Comparison of ENCODE assay signal across 22 cellular contexts in the genomic region with DNA sequence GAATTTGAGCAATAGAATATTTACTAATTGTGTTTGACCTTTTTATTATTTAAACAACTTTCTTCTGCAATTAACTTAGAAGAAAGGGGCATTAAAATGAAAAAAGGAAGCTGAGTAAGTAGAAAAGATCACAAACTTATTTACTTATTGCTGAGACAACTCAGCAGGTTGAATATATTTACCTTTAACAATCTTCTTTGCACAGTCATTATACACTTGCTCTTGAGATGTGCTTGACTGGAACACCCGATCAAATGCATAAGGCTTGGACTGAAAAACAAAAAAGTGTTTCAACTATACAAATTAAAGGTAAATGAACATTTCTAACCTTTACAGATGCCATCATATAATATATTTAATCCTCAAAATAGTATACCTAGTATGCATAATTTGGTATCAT.
"Had no signal": no experiment of that assay in that cellular context is flagged by ENCODE, and none has a peak within 500 bp of the region (broad histone marks: within the 10 kb centered on the region; RNA-seq: fewer than 3 reads in every experiment).

No MANE protein-coding gene starts in this region.

- H3K27me3 Mint-ChIP-seq: activated B cell treated with CpG ODN at 0.5 μM for 24 hours; activated CD4-positive, alpha-beta T cell treated with anti-CD3 and anti-CD28 coated beads for 36 hours; activated naive CD8-positive, alpha-beta T cell treated with anti-CD3 and anti-CD28 coated beads for 36 hours; activated T-cell treated with anti-CD3 and anti-CD28 coated beads, Interleukin-2, amount 50 U/mL, for 24 hours; naive B cell had no signal

- H3K27ac ChIP-seq: breast epithelium, coronary artery, epithelial cell of prostate, lower lobe of right lung, spleen, testis had no signal

- H3K9me3 ChIP-seq: breast epithelium, lower lobe of right lung, spleen, testis, uterus had no signal

- H3K9me3 Mint-ChIP-seq: activated B cell treated with CpG ODN at 0.5 μM for 24 hours; activated naive CD8-positive, alpha-beta T cell treated with anti-CD3 and anti-CD28 coated beads for 36 hours; activated T-cell treated with anti-CD3 and anti-CD28 coated beads, Interleukin-2, amount 50 U/mL, for 24 hours; activated T-helper 2 cell treated with anti-CD3 and anti-CD28 coated beads, Interferon-gamma antibody, Interleukin-2, Interleukin-4, amounts not matched to agents 10 μg/mL and 5 μg/mL and 100 μg/mL, durations not matched to agents 14 hours and 24 hours and 36 hours; naive B cell had no signal

- H3K27ac Mint-ChIP-seq: activated B cell treated with CpG ODN at 0.5 μM for 24 hours; activated naive CD8-positive, alpha-beta T cell treated with anti-CD3 and anti-CD28 coated beads for 36 hours had no signal

- H3K36me3 ChIP-seq: breast epithelium, uterus had no signal

- H3K27me3 ChIP-seq: breast epithelium, spleen, testis, uterus had no signal

- H3K4me3 ChIP-seq: breast epithelium, coronary artery, lower lobe of right lung, spleen, testis, uterus had no signal

- DNase-seq: activated B cell treated with CpG ODN at 0.5 μM for 24 hours; activated CD4-positive, alpha-beta T cell treated with anti-CD3 and anti-CD28 coated beads for 36 hours; activated CD4-positive, alpha-beta T cell treated with anti-CD3 and anti-CD28 coated beads, Interleukin-2, amount 50 U/mL, for 4 hours; activated CD8-positive, alpha-beta memory T cell treated with anti-CD3 and anti-CD28 coated beads for 24 hours; activated CD8-positive, alpha-beta memory T cell treated with anti-CD3 and anti-CD28 coated beads, Interleukin-2, amount 50 U/mL, for 4 hours; activated naive CD4-positive, alpha-beta T cell treated with Interleukin-2 at 50 U/mL for 16 hours; activated naive CD8-positive, alpha-beta T cell treated with anti-CD3 and anti-CD28 coated beads for 36 hours; activated T-cell treated with anti-CD3 and anti-CD28 coated beads, Interleukin-2, amount 50 U/mL, for 24 hours; foreskin fibroblast; lower lobe of right lung; naive B cell; spleen; stimulated activated CD4-positive, alpha-beta T cell treated with anti-CD3 and anti-CD28 coated beads, Interleukin-4, amount 100 ng/mL, for 1 hour; stimulated activated naive CD4-positive, alpha-beta T cell; T1000; testis; trophoblast cell; uterus had no signal

- ATAC-seq: activated CD4-positive, alpha-beta T cell treated with anti-CD3 and anti-CD28 coated beads for 36 hours; lower lobe of right lung had no signal

- H3K4me3 Mint-ChIP-seq: activated B cell treated with CpG ODN at 0.5 μM for 24 hours; activated CD4-positive, alpha-beta T cell treated with anti-CD3 and anti-CD28 coated beads for 36 hours; activated naive CD8-positive, alpha-beta T cell treated with anti-CD3 and anti-CD28 coated beads for 36 hours; activated T-cell treated with anti-CD3 and anti-CD28 coated beads, Interleukin-2, amount 50 U/mL, for 24 hours; naive B cell had no signal
